15 cellular contexts compared by ENCODE assay signal in the genomic region with DNA sequence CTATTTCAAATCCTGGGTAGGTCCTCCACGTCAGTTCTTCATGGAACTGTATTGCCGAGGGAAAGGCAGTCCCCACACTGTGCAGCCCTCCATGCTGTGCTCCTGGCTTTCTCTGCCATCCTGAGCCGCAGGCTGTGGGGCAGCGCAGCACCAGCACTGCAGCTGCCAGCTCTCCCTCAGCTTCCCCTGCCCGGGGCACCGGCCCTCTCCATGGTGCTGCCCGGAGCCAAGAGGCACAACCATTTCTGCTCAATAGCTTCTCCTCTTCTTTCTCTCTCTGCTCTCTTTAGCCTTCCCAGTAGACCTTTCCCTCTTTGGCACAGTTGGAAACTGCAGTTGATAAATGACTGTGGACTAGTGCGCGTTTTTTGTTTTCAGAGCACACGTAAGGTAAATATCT. TPM values are rescaled to one million over a fixed set of nuclear protein-coding genes. Genes with fewer than 3 reads are reported as not detected.
DNase-seq lines count a peak whose midpoint lies in the region; ATAC-seq and TF ChIP-seq lines count a peak whose summit lies in the region.
"Had no signal": no experiment of that assay in that cellular context is flagged by ENCODE, and none has a peak within 500 bp of the region (broad histone marks: within the 10 kb centered on the region; RNA-seq: fewer than 3 reads in every experiment).

No MANE protein-coding gene starts in this region.

- no peak overlapping the region for H3K9ac ChIP-seq in endodermal cell (ENCODE audit: extremely low read depth, low read length, poor library complexity, severe bottlenecking)

- no peak for TF ChIP-seq CTCF in endodermal cell (conservative IDR thresholded peaks at IDR 0.05)
- TF ChIP-seq CTCF in mesothelial cell of epicardium (IDR thresholded peaks at IDR 0.05; ENCODE audit: unreplicated experiment): no peak

- H3K4me3 ChIP-seq in endodermal cell (ENCODE audit: low read length): no peak overlapping the region

- peaks cover 13% of the 10 kb centered on the region for H3K4me1 ChIP-seq in endodermal cell (ENCODE audit: control insufficient read depth, insufficient read depth, low read length)

- H3K4me1 Mint-ChIP-seq in endodermal cell (peaks cover 6% of the 10 kb centered on the region), mesothelial cell of epicardium (peaks cover 23% of the 10 kb centered on the region)

- H3K36me3 ChIP-seq in endodermal cell (ENCODE audit: control insufficient read depth, insufficient read depth, low read length): peaks cover 62% of the 10 kb centered on the region

- no peak for TF ChIP-seq POLR2A in GM18505 (IDR thresholded peaks at IDR 0.05; ENCODE audit: borderline replicate concordance, extremely low read depth, insufficient read depth, insufficient read length)

- H3K27me3 ChIP-seq in endodermal cell (ENCODE audit: control insufficient read depth, insufficient read depth, low read length, poor library complexity, severe bottlenecking): no peaks in the 10 kb centered on the region
- H3K27me3 ChIP-seq: neutrophil had no signal

- DNase-seq in Right ventricle myocardium inferior (ENCODE audit: missing footprints): no peak
- no peak for DNase-seq in cardiac septum (ENCODE audit: low spot score)
- DNase-seq in endodermal cell: peak; percentile 73
- no peak for DNase-seq in mesothelial cell of epicardium (ENCODE audit: low spot score in 2 of 2, unreplicated experiment in 2 of 2)
- no peak for DNase-seq in cerebellar nuclear complex (lab: John Stamatoyannopoulos, UW)
- DNase-seq in hippocampal formation (lab: John Stamatoyannopoulos, UW): no peak
- DNase-seq in NOMO-1 (lab: John Stamatoyannopoulos, UW; ENCODE audit: unreplicated experiment in 2 of 2): no peak
- DNase-seq: activated CD4-positive, alpha-beta T cell treated with anti-CD3 and anti-CD28 coated beads, Interleukin-2, amount 50 U/mL, for 48 hours; activated naive CD4-positive, alpha-beta T cell; EL; Karpas-422; stimulated activated CD8-positive, alpha-beta memory T cell treated with anti-CD3 and anti-CD28 coated beads, Interleukin-4, amount 100 ng/mL, for 48 hours; T-helper 17 cell had no signal

- H3K27me3 Mint-ChIP-seq in endodermal cell (ENCODE audit: insufficient read depth) (no peaks in the 10 kb centered on the region), mesothelial cell of epicardium (ENCODE audit: low read depth) (no peaks in the 10 kb centered on the region)
- H3K27me3 Mint-ChIP-seq: T-helper 17 cell had no signal

- H3K4me3 Mint-ChIP-seq in endodermal cell (no peak overlapping the region), mesothelial cell of epicardium (no peak overlapping the region)
- H3K4me3 Mint-ChIP-seq: T-helper 17 cell had no signal

- H3K27ac ChIP-seq in endodermal cell (ENCODE audit: low read depth, low read length): peak overlapping the region; percentile 95
- H3K27ac ChIP-seq: neutrophil had no signal

- H3K9me3 Mint-ChIP-seq in endodermal cell (no peaks in the 10 kb centered on the region), mesothelial cell of epicardium (no peaks in the 10 kb centered on the region)

- intact Hi-C loops in Right ventricle myocardium inferior (cut with DNase I): no loop called here
- intact Hi-C loops in cardiac septum (cut with DNase I): no loop called here

- ATAC-seq in Right ventricle myocardium inferior (peak; percentile 50), GM18505 (IDR thresholded peaks at IDR 0.05; ENCODE audit: unreplicated experiment) (no peak)
- ATAC-seq: T-helper 17 cell had no signal

- WGBS in endodermal cell (ENCODE audit: insufficient coverage in 1 of 2, insufficient read length in 1 of 2), 2 experiments: 93 to 96% methylated on average over 4 to 10 of the region's 10 CpGs

- H3K9me3 ChIP-seq in endodermal cell (ENCODE audit: control insufficient read depth, low read length): no peaks in the 10 kb centered on the region
- H3K9me3 ChIP-seq: neutrophil had no signal

- H3K27ac Mint-ChIP-seq in endodermal cell (no peak overlapping the region), mesothelial cell of epicardium (peak overlapping the region; percentile 98)

- H3K36me3 Mint-ChIP-seq in endodermal cell (ENCODE audit: low read depth) (peaks cover 75% of the 10 kb centered on the region), mesothelial cell of epicardium (peaks cover 27% of the 10 kb centered on the region)

RNA-seq across cellular contexts. Expression of a gene that starts 12.1 kb away (rescaled TPM):
- total RNA-seq in Right ventricle myocardium inferior (12.7 TPM), cardiac septum (10.6 TPM), endodermal cell (1 to 10 TPM; 2.6 to 3.6 TPM), mesothelial cell of epicardium (10.1 to 12.5 TPM (median 12.5 TPM) in 3 replicates)
- 3.5 TPM for polyA plus RNA-seq in endodermal cell (2013, experiment 1 of 2)
- polyA plus RNA-seq in endodermal cell (2013, experiment 2 of 2): 2.6 TPM

RNA-seq across cellular contexts. Expression of a gene that starts 15.6 kb away (rescaled TPM):
- 13.3 TPM for total RNA-seq in Right ventricle myocardium inferior
- 10.7 TPM for total RNA-seq in cardiac septum
- 10 to 100 TPM; 33.1 to 34.8 TPM for total RNA-seq in endodermal cell
- 16.5 TPM for polyA plus RNA-seq in endodermal cell (2013, experiment 1 of 2)
- 14.9 TPM for polyA plus RNA-seq in endodermal cell (2013, experiment 2 of 2)
- total RNA-seq in mesothelial cell of epicardium: 24.9 to 27.5 TPM (median 26.5 TPM) in 3 replicates

RNA-seq across cellular contexts. Expression of a gene that starts 26.1 kb away (rescaled TPM):
- 17.4 TPM for total RNA-seq in Right ventricle myocardium inferior
- total RNA-seq in cardiac septum: 15.2 TPM
- total RNA-seq in endodermal cell: 10 to 100 TPM; 14.6 to 16.7 TPM
- 13.0 TPM for polyA plus RNA-seq in endodermal cell (2013, experiment 1 of 2)
- 14.1 TPM for polyA plus RNA-seq in endodermal cell (2013, experiment 2 of 2)
- total RNA-seq in mesothelial cell of epicardium: 15.9 to 17.6 TPM (median 17.4 TPM) in 3 replicates

RNA-seq across cellular contexts. Expression of a gene that starts 38.2 kb away (rescaled TPM):
- total RNA-seq in Right ventricle myocardium inferior (22.7 TPM), cardiac septum (25.6 TPM), endodermal cell (10 to 100 TPM; 82.5 to 92.1 TPM), mesothelial cell of epicardium (98.6 to 103 TPM (median 102 TPM) in 3 replicates)
- 76.4 TPM for polyA plus RNA-seq in endodermal cell (2013, experiment 1 of 2)
- polyA plus RNA-seq in endodermal cell (2013, experiment 2 of 2): 67.9 TPM
